In the genomic region with DNA sequence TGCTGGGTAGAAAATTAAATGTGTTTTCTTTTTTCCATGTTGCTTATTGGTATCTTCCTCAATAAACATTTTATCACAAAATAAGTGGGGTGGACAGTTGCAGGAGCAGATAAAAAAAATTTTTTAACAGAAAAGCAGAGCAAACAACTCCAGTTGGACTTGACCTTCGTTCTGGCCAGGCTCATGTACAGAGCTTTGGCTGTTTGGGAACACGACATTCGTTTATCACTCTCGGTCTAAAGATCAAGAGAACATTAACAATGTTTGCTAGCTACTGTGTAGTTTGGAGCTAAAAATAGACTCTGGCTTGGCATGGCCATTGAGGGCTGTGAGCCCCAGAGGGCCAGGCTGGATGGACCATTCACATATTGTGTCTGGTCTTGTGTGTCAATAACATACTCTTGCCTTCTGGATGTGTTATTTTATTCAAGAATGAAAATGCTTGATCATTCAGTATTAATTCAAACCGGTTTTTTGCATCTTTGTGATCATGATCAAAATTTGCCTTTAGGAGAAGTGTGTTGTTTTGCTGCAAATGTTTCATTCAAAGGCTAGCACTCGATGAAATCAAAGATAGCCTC, we compare ENCODE assay signal across 23 cellular contexts. TPM values are rescaled to one million over a fixed set of nuclear protein-coding genes. Genes with fewer than 3 reads are reported as not detected.
DNase-seq lines count a peak whose midpoint lies in the region; ATAC-seq and TF ChIP-seq lines count a peak whose summit lies in the region.
"Had no signal": no experiment of that assay in that cellular context is flagged by ENCODE, and none has a peak within 500 bp of the region (broad histone marks: within the 10 kb centered on the region; RNA-seq: fewer than 3 reads in every experiment).

No MANE protein-coding gene starts in this region.

- H3K27ac ChIP-seq in adrenal gland (peak overlapping the region in 2 of 5 donors; percentile 30 to 65), left ventricle myocardium inferior (replicated peaks) (peak overlapping the region; percentile 74), muscle layer of duodenum (ENCODE audit: low read length) (peak overlapping the region; percentile 34)
- H3K27ac ChIP-seq: esophagus squamous epithelium, lower lobe of right lung, thoracic aorta had no signal

- POLR2A ChIA-PET in activated CD4-positive, alpha-beta memory T cell treated with anti-CD3 and anti-CD28 coated beads, Interleukin-2, amount 10 ng/mL, durations not matched to agents 7 days and 5 days (lab: Charles Lee) = no interaction called here

- 27 to 39% (median 29%) methylated on average over 6 of the region's 6 CpGs for WGBS in adrenal gland, 4 donors

- no peaks in the 10 kb centered on the region for H3K4me1 Mint-ChIP-seq in activated CD4-positive, alpha-beta memory T cell treated with anti-CD3 and anti-CD28 coated beads, Interleukin-2, amount 10 ng/mL, durations not matched to agents 7 days and 5 days

- in situ Hi-C loops in G401 (cut with HindIII; ENCODE audit: low sequenced_read_pairs) = no loop called here

- H3K4me3 ChIP-seq in adrenal gland = no peak overlapping the region
- H3K4me3 ChIP-seq in left ventricle myocardium inferior = no peak overlapping the region
- no peak overlapping the region for H3K4me3 ChIP-seq in muscle layer of duodenum (ENCODE audit: low read depth in 1 of 2, low read length in 2 of 2)
- H3K4me3 ChIP-seq: esophagus squamous epithelium, lower lobe of right lung, Peyer's patch, thoracic aorta had no signal

- intact Hi-C loops in adrenal gland (cut with DNase I) (no loop called here), left ventricle myocardium inferior (cut with micrococcal nuclease) (no loop called here)

- no peaks in the 10 kb centered on the region for H3K9me3 ChIP-seq in adrenal gland (replicated peaks in 1 of 3)
- peaks cover 6% of the 10 kb centered on the region for H3K9me3 ChIP-seq in left ventricle myocardium inferior (replicated peaks)
- no peaks in the 10 kb centered on the region for H3K9me3 ChIP-seq in muscle layer of duodenum (ENCODE audit: control insufficient read depth in 1 of 2, low read length in 2 of 2)
- H3K9me3 ChIP-seq: esophagus squamous epithelium, lower lobe of right lung, Peyer's patch, SK-N-SH, thoracic aorta had no signal

- H3K27me3 ChIP-seq in adrenal gland (no peaks in the 10 kb centered on the region), left ventricle myocardium inferior (ENCODE audit: low read depth) (no peaks in the 10 kb centered on the region), muscle layer of duodenum (ENCODE audit: low read depth, low read length) (no peaks in the 10 kb centered on the region)
- H3K27me3 ChIP-seq: esophagus squamous epithelium, Peyer's patch had no signal

- H3K4me1 ChIP-seq in adrenal gland (replicated peaks in 1 of 2) = peaks cover 12 to 26% of the 10 kb centered on the region in 2 donors
- peaks cover 25% of the 10 kb centered on the region for H3K4me1 ChIP-seq in left ventricle myocardium inferior
- peaks cover 0 to 3% of the 10 kb centered on the region in 2 donors for H3K4me1 ChIP-seq in muscle layer of duodenum (ENCODE audit: control insufficient read depth in 1 of 2, insufficient read depth in 2 of 2, low read length in 2 of 2)
- H3K4me1 ChIP-seq: esophagus squamous epithelium, lower lobe of right lung had no signal

- H3K36me3 Mint-ChIP-seq in activated CD4-positive, alpha-beta memory T cell treated with anti-CD3 and anti-CD28 coated beads, Interleukin-2, amount 10 ng/mL, durations not matched to agents 7 days and 5 days (ENCODE audit: low read depth) = peaks cover 1% of the 10 kb centered on the region

- no peak overlapping the region for H3K4me3 Mint-ChIP-seq in activated CD4-positive, alpha-beta memory T cell treated with anti-CD3 and anti-CD28 coated beads, Interleukin-2, amount 10 ng/mL, durations not matched to agents 7 days and 5 days
- H3K4me3 Mint-ChIP-seq: activated CD8-positive, alpha-beta T cell treated with anti-CD3 and anti-CD28 coated beads, Interleukin-2, amount 10 ng/mL, durations not matched to agents 7 days and 5 days; CD4-positive, alpha-beta T cell had no signal

- CTCF ChIA-PET in activated CD4-positive, alpha-beta memory T cell treated with anti-CD3 and anti-CD28 coated beads, Interleukin-2, amount 10 ng/mL, durations not matched to agents 7 days and 5 days (lab: Charles Lee) = no interaction called here

- ATAC-seq in HG02885 (IDR thresholded peaks at IDR 0.05; ENCODE audit: poor library complexity, unreplicated experiment) = no peak
- ATAC-seq: activated CD8-positive, alpha-beta T cell treated with anti-CD3 and anti-CD28 coated beads, Interleukin-2, amount 10 ng/mL, durations not matched to agents 7 days and 5 days; lower lobe of right lung had no signal

- H3K27ac Mint-ChIP-seq in activated CD4-positive, alpha-beta memory T cell treated with anti-CD3 and anti-CD28 coated beads, Interleukin-2, amount 10 ng/mL, durations not matched to agents 7 days and 5 days = no peak overlapping the region
- H3K27ac Mint-ChIP-seq: activated CD8-positive, alpha-beta T cell treated with anti-CD3 and anti-CD28 coated beads, Interleukin-2, amount 10 ng/mL, durations not matched to agents 7 days and 5 days; CD4-positive, alpha-beta T cell had no signal

- H3K9me3 Mint-ChIP-seq in activated CD4-positive, alpha-beta memory T cell treated with anti-CD3 and anti-CD28 coated beads, Interleukin-2, amount 10 ng/mL, durations not matched to agents 7 days and 5 days = no peaks in the 10 kb centered on the region
- H3K9me3 Mint-ChIP-seq: CD4-positive, alpha-beta T cell had no signal

- TF ChIP-seq CTCF in adrenal gland (IDR thresholded peaks at IDR 0.05) = no peak
- no peak for TF ChIP-seq CTCF in left ventricle myocardium inferior (IDR thresholded peaks at IDR 0.05; ENCODE audit: borderline replicate concordance)

- no peaks in the 10 kb centered on the region for H3K36me3 ChIP-seq in adrenal gland (replicated peaks in 1 of 2)
- no peaks in the 10 kb centered on the region for H3K36me3 ChIP-seq in left ventricle myocardium inferior
- peaks cover 0 to 6% of the 10 kb centered on the region in 2 donors for H3K36me3 ChIP-seq in muscle layer of duodenum (ENCODE audit: control insufficient read depth in 1 of 2, insufficient read depth in 2 of 2, low read length in 2 of 2)
- H3K36me3 ChIP-seq: lower lobe of right lung, Peyer's patch, thoracic aorta had no signal

- no peak for TF ChIP-seq POLR2A in adrenal gland (IDR thresholded peaks at IDR 0.05)

- DNase-seq in G401 (ENCODE audit: low spot score) (peak; percentile 16), adrenal gland (peak in 6 of 7 donors; percentile 38 to 67 (median 50)), left ventricle myocardium inferior (no peak), NCI-H1694 treated with DMSO at 0.1 percent for 48 hours (lab: John Stamatoyannopoulos, UW) (no peak), retina (no peak)
- no peak for DNase-seq in activated CD4-positive, alpha-beta memory T cell treated with anti-CD3 and anti-CD28 coated beads, Interleukin-2, amount 10 ng/mL, durations not matched to agents 7 days and 5 days
- DNase-seq: activated CD8-positive, alpha-beta T cell treated with anti-CD3 and anti-CD28 coated beads, Interleukin-2, amount 10 ng/mL, durations not matched to agents 7 days and 5 days; activated T-cell treated with anti-CD3 and anti-CD28 coated beads, Interleukin-2, amount 50 U/mL, for 1 hour; CD4-positive, alpha-beta T cell; DMS79; effector CD8-positive, alpha-beta T cell; esophagus squamous epithelium; GOT3; lower lobe of right lung; MM.1S; NCI-H187; NCI-H446; nucleus accumbens; SK-N-SH had no signal

- no peaks in the 10 kb centered on the region for H3K27me3 Mint-ChIP-seq in activated CD4-positive, alpha-beta memory T cell treated with anti-CD3 and anti-CD28 coated beads, Interleukin-2, amount 10 ng/mL, durations not matched to agents 7 days and 5 days
- H3K27me3 Mint-ChIP-seq: CD4-positive, alpha-beta T cell had no signal

RNA-seq across cellular contexts. Expression of gene TMEM186, which starts 56.6 kb away (rescaled TPM):
- total RNA-seq in G401 (2014; rRNA removed; shearing (Covaris generic)) = 9.0 and 14.3 TPM in 2 replicates
- total RNA-seq in adrenal gland = 10 to 100 TPM in 5 of 8 donors, 1 to 10 TPM in 3; 7.9 to 14.6 (median 13.4) TPM
- 10 to 100 TPM in 1 of 3 donors, 1 to 10 TPM in 2; 8.7 to 15.4 (median 9.3) TPM for polyA plus RNA-seq in adrenal gland
- 16.4 TPM for total RNA-seq in left ventricle myocardium inferior
- total RNA-seq in activated CD4-positive, alpha-beta memory T cell treated with anti-CD3 and anti-CD28 coated beads, Interleukin-2, amount 10 ng/mL, durations not matched to agents 7 days and 5 days = 10 to 100 TPM; 12.2 to 12.6 TPM

RNA-seq across cellular contexts. Expression of gene PMM2, which starts 56.8 kb away (rescaled TPM):
- total RNA-seq in G401 (2014; rRNA removed; shearing (Covaris generic)) = 28.4 and 36.3 TPM in 2 replicates
- total RNA-seq in adrenal gland (10 to 100 TPM in 7 of 8 donors, 1 to 10 TPM in 1; 7.4 to 69.9 (median 22.9) TPM), left ventricle myocardium inferior (13.7 TPM)
- polyA plus RNA-seq in adrenal gland = 10 to 100 TPM; 12.3 to 81.1 (median 29.6) TPM
- 10 to 100 TPM; 41.7 to 41.8 TPM for total RNA-seq in activated CD4-positive, alpha-beta memory T cell treated with anti-CD3 and anti-CD28 coated beads, Interleukin-2, amount 10 ng/mL, durations not matched to agents 7 days and 5 days

Comparison
In these comparisons a context has a peak if more than half of its experiments do, and no peak if none do; other contexts are left out.
1. DNase-seq: peak in G401 (single experiment) and adrenal gland (6 of 7); none in left ventricle myocardium inferior (single experiment), NCI-H1694 treated with DMSO at 0.1 percent for 48 hours (single experiment), activated CD4-positive, alpha-beta memory T cell treated with anti-CD3 and anti-CD28 coated beads, Interleukin-2, amount 10 ng/mL, durations not matched to agents 7 days and 5 days (single experiment) and retina (single experiment).